In the genomic region with DNA sequence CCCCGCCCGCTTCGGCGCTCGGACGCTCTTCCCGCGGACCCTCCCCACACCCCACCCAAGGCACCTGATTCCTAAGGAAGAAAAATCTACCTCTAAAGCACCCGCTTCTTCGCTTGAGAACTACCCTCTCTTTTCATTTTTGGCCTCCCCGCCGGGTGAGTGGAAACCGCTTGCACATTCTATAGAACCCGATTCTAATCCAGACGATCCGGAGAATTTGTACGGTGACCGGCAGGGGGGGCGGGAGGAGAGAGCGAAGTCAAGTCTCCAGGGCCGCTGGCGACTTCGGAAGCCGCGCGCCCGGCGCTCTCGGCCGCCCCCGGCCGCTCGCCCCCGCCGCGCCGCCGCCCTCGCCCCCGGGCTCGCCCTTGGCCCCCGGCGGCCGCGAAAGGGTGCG, we compare ENCODE assay signal across 9 cellular contexts. TPM values are rescaled to one million over a fixed set of nuclear protein-coding genes. Genes with fewer than 3 reads are reported as not detected.
A peak's percentile ranks its signal among the peaks of the same experiment; 100 is the strongest.
DNase-seq lines count a peak whose midpoint lies in the region; ATAC-seq, FAIRE-seq and TF ChIP-seq lines count a peak whose summit lies in the region.
"Had no signal": no experiment of that assay in that cellular context is flagged by ENCODE, and none has a peak within 500 bp of the region (broad histone marks: within the 10 kb centered on the region; RNA-seq: fewer than 3 reads in every experiment).

A gene (plus strand): TSS at position 262 of the 397 bp plus-strand sequence. CDS start 221 bp downstream, outside the sequence.

- peaks cover 3% of the 10 kb centered on the region for H3K27me3 ChIP-seq in adrenal gland
- H3K27me3 ChIP-seq in heart left ventricle = peaks cover 0 to 42% (median 0%) of the 10 kb centered on the region in 9 donors
- H3K27me3 ChIP-seq in pancreas = peaks cover 0 to 4% (median 3%) of the 10 kb centered on the region in 4 donors

- H3K36me3 ChIP-seq in adrenal gland (replicated peaks in 1 of 2) (no peaks in the 10 kb centered on the region), heart left ventricle (peaks cover 0 to 12% (median 0%) of the 10 kb centered on the region in 9 donors), pancreas (no peaks in the 10 kb centered on the region)

- no peak within 1 kb of the TSS for H3K4me3 ChIP-seq in GM12864 (ENCODE audit: low read depth, low read length)
- peak within 1 kb of the TSS in 3 of 4 donors; percentile 11 to 72 (median 58) for H3K4me3 ChIP-seq in adrenal gland
- H3K4me3 ChIP-seq in heart left ventricle = peak within 1 kb of the TSS; percentile 65 to 87 (median 78)
- peak within 1 kb of the TSS; percentile 33 to 53 (median 49) for H3K4me3 ChIP-seq in pancreas

- H3K4me1 ChIP-seq in adrenal gland (replicated peaks in 1 of 2) = peaks cover 11 to 13% of the 10 kb centered on the region in 2 donors
- peaks cover 0 to 27% (median 3%) of the 10 kb centered on the region in 12 donors for H3K4me1 ChIP-seq in heart left ventricle
- peaks cover 0 to 3% (median 0%) of the 10 kb centered on the region in 3 donors for H3K4me1 ChIP-seq in pancreas

- 0 to 1% (median 1%) methylated on average over 12 to 46 of the region's 46 CpGs for WGBS in adrenal gland, 4 donors
- WGBS in heart left ventricle, 4 donors = 0 to 1% (median 0%) methylated on average over 28 to 46 of the region's 46 CpGs
- 1% methylated on average over 40 to 46 of the region's 46 CpGs for WGBS in pancreas, 2 donors

- TF ChIP-seq POLR2A in adrenal gland (IDR thresholded peaks at IDR 0.05) (no peak), heart left ventricle (IDR thresholded peaks at IDR 0.05) (no peak)

- H3K9me3 ChIP-seq in adrenal gland (replicated peaks in 1 of 3) = no peaks in the 10 kb centered on the region
- no peaks in the 10 kb centered on the region for H3K9me3 ChIP-seq in heart left ventricle
- H3K9me3 ChIP-seq in pancreas = no peaks in the 10 kb centered on the region

- DNase-seq in GM12864 (ENCODE audit: low read depth) (no peak), NCI-H526 treated with DMSO at 0.1 percent for 48 hours (lab: John Stamatoyannopoulos, UW) (peak; percentile 30), adrenal gland (peak; percentile 38 to 69 (median 57)), heart left ventricle (peak; percentile 42 to 66 (median 51)), pancreas (peak; percentile 52 to 82 (median 68)), GM19238 (ENCODE audit: insufficient read length, low spot score) (no peak), superior temporal gyrus (ENCODE audit: extremely low spot score) (no peak)

- intact Hi-C loops in adrenal gland (cut with DNase I) = loop anchor here in 1 of 2 donors (10.0 kb wide), 1 partner anchor 294 kb away; no protein-coding TSS in a partner anchor
- intact Hi-C loops in heart left ventricle (cut with DNase I) = loop anchor here in 8 of 10 donors (5.0 to 10.0 kb wide), 9 partner anchors 79 to 304 kb away; no protein-coding TSS in a partner anchor
- intact Hi-C loops in pancreas (cut with DNase I) = no loop called here

- ATAC-seq in heart left ventricle (peak in 1 of 4 donors; percentile 2), pancreas (peak; percentile 73 to 90 (median 81)), GM21723 (IDR thresholded peaks at IDR 0.05; ENCODE audit: unreplicated experiment) (no peak)

- H3K27ac ChIP-seq in adrenal gland (no peak within 1 kb of the TSS), heart left ventricle (peak within 1 kb of the TSS; percentile 70 to 96 (median 90)), pancreas (no peak within 1 kb of the TSS)

- no peak for FAIRE-seq in pancreas (lab: Jason Lieb, UNC)
- FAIRE-seq: TTC549 had no signal

- TF ChIP-seq CTCF in GM12864 (IDR thresholded peaks at IDR 0.05; ENCODE audit: low read depth, low read length, missing control alignments) (peak; percentile 9), adrenal gland (IDR thresholded peaks at IDR 0.05) (peak in 3 of 6 experiments; percentile 7 to 47 (median 14)), heart left ventricle (IDR thresholded peaks at IDR 0.05) (peak in 5 of 12 donors; percentile 15 to 36 (median 24)), pancreas (IDR thresholded peaks at IDR 0.05) (no peak)

RNA-seq across cellular contexts. Expression of the gene that starts here (rescaled TPM):
- total RNA-seq in adrenal gland (1 to 10 TPM in 1 of 8 donors, under 1 TPM in 4, not detected in 3; 0.14 to 1.0 (median 0.28) TPM), heart left ventricle (100 to 1,000 TPM; 107 to 263 (median 166) TPM), pancreas (under 1 TPM in 4 of 6 donors, not detected in 2; 0.06 to 0.13 (median 0.10) TPM)
- polyA plus RNA-seq in adrenal gland (under 1 TPM; 0.35 to 0.91 (median 0.80) TPM), heart left ventricle (100 to 1,000 TPM; 119 to 127 TPM), pancreas (under 1 TPM; 0.38 to 0.45 TPM)

Comparison
In these comparisons a context has a peak if more than half of its experiments do, and no peak if none do; other contexts are left out.
1. RNA of the gene that starts here (total RNA-seq): 107 to 263 TPM in heart left ventricle; 0.14 to 1.0 TPM in adrenal gland and 0.06 to 0.13 TPM in pancreas; every median in the first group is over 10 times any median in the second.
2. RNA of the gene that starts here (polyA plus RNA-seq): 119 to 127 TPM in heart left ventricle; 0.35 to 0.91 TPM in adrenal gland and 0.38 to 0.45 TPM in pancreas; every median in the first group is over 10 times any median in the second.
3. Peak in DNase-seq, ATAC-seq and H3K4me3 ChIP-seq in pancreas; RNA of the gene not detected or under 1 TPM.
4. DNase-seq: peak in NCI-H526 treated with DMSO at 0.1 percent for 48 hours (single experiment), adrenal gland (7 of 7) and heart left ventricle (5 of 5); none in GM12864 (single experiment), GM19238 (single experiment) and superior temporal gyrus (single experiment).
5. H3K27ac ChIP-seq: peak in heart left ventricle (12 of 12); none in adrenal gland (0 of 5) and pancreas (0 of 4).
6. intact Hi-C loops: an anchor here in heart left ventricle (5.0 to 10.0 kb wide); none called in pancreas.